8 cellular contexts compared by ENCODE assay signal in the genomic region with DNA sequence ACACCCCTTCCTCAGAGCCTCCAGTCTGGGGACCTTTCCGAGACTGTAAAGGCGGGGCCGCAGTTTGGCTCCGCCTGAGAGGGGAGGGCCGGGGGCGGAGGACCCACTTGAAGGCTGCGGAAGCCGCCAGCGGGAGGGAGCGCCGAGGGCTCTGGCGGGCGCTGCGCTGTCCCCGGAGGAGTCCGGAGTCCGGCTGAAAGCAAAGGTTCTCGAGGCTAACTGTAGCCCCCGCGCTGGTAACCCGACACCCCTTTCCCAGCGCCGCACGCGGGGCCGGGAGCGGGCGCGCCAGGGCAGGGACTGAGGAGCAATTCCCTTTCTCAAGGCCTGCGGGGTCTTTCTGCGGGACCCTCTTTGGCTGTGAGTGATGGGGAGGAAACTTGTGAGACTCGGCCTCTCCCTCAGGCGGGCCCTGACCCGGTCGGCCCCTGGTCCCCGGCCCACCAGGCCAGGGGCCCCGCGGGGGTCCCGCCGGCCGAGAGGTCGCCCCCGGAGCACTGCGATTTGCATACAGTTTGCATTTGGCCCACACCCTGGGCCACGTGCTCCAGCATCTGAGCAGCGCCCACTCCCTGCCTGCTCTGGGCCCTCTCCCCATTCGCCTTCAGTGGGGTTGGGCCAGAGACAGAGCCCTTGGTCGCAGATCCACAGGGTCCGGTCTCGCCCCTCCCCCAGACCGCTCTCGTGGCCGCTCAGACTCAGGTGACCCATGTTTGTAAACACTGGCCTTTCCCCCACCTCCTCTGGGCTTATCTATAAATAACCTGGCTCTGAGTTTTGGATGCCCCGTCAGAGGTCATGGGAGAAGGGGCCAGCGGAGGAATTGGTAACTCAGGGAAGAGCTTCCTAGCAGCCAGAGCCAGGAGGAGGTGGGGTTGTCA. TPM values are rescaled to one million over a fixed set of nuclear protein-coding genes. Genes with fewer than 3 reads are reported as not detected.
DNase-seq lines count a peak whose midpoint lies in the region; ATAC-seq and TF ChIP-seq lines count a peak whose summit lies in the region.

No MANE protein-coding gene starts in this region.

- no peaks in the 10 kb centered on the region for H3K79me2 ChIP-seq in SK-N-SH (ENCODE audit: insufficient read depth)

- peak overlapping the region; percentile 53; the same call in 1 of the 2 replicates for H3K9ac ChIP-seq in SK-N-SH

- H3K36me3 Mint-ChIP-seq in CD4-positive, alpha-beta memory T cell = no peaks in the 10 kb centered on the region
- H3K36me3 Mint-ChIP-seq in osteocyte (ENCODE audit: unreplicated experiment) = peaks cover 3% of the 10 kb centered on the region

- TF ChIP-seq CTCF in SK-N-SH (IDR thresholded peaks at IDR 0.05) (no peak), osteocyte (IDR thresholded peaks at IDR 0.05) (no peak), thoracic aorta (IDR thresholded peaks at IDR 0.05) (no peak)

- DNase-seq in CD4-positive, alpha-beta memory T cell = peak; percentile 52 to 83 (median 70)
- DNase-seq in HT1080 (ENCODE audit: low read depth) (peak; percentile 35), SK-N-SH (peak; percentile 98), head of caudate nucleus (peak in 36 of 42 donors; percentile 4 to 63 (median 31)), osteocyte (ENCODE audit: extremely low spot score, unreplicated experiment) (peak; percentile 90), thoracic aorta (ENCODE audit: low spot score) (peak; percentile 21)
- peak; percentile 83 for DNase-seq in activated naive CD4-positive, alpha-beta T cell treated with anti-CD3 and anti-CD28 coated beads, Interleukin-2, amount 50 U/mL, for 16 hours

- intact Hi-C loops in CD4-positive, alpha-beta memory T cell (cut with micrococcal nuclease) = no loop called here
- intact Hi-C loops in head of caudate nucleus (cut with DNase I) = no loop called here

- POLR2A ChIA-PET in CD4-positive, alpha-beta memory T cell (lab: Charles Lee; ENCODE audit: partially characterized antibody) = no interaction called here
- POLR2A ChIA-PET in SK-N-SH (lab: Yijun Ruan, JAX) = no interaction called here

- H4K20me1 ChIP-seq in SK-N-SH (ENCODE audit: insufficient read depth) = no peaks in the 10 kb centered on the region

- no peak for TF ChIP-seq EP300 in SK-N-SH (IDR thresholded peaks at IDR 0.05; ENCODE audit: borderline replicate concordance in 1 of 2, low read depth in 1 of 2, low read length in 1 of 2)

- ATAC-seq in thoracic aorta (ENCODE audit: insufficient number of reproducible peaks, low FRiP score, low read depth) (no peak), HG02588 (IDR thresholded peaks at IDR 0.05; ENCODE audit: unreplicated experiment) (no peak)

- WGBS in SK-N-SH (ENCODE audit: low lambda C conversion rate) = 14% methylated on average over 23 of the region's 55 CpGs

- H3K4me1 Mint-ChIP-seq in CD4-positive, alpha-beta memory T cell = peaks cover 3 to 13% (median 9%) of the 10 kb centered on the region in 4 donors
- peaks cover 12% of the 10 kb centered on the region for H3K4me1 Mint-ChIP-seq in osteocyte (ENCODE audit: unreplicated experiment)

- no peaks in the 10 kb centered on the region for H3K9me2 ChIP-seq in SK-N-SH

- H3K27me3 ChIP-seq in CD4-positive, alpha-beta memory T cell (ENCODE audit: insufficient read depth, low read length) = peaks cover 5% of the 10 kb centered on the region
- H3K27me3 ChIP-seq in SK-N-SH (ENCODE audit: insufficient read depth) = no peaks in the 10 kb centered on the region; the same call in 1 of the 2 replicates
- H3K27me3 ChIP-seq in thoracic aorta (replicated peaks; ENCODE audit: insufficient read depth) = no peaks in the 10 kb centered on the region

- H3K4me2 ChIP-seq in SK-N-SH = peak overlapping the region; percentile 90

- no peaks in the 10 kb centered on the region for H3K9me3 ChIP-seq in CD4-positive, alpha-beta memory T cell (ENCODE audit: control insufficient read depth in 1 of 2, low read length in 2 of 2)
- no peaks in the 10 kb centered on the region for H3K9me3 ChIP-seq in SK-N-SH
- H3K9me3 ChIP-seq in thoracic aorta = no peaks in the 10 kb centered on the region

- no peak for TF ChIP-seq RAD21 in SK-N-SH (IDR thresholded peaks at IDR 0.05; ENCODE audit: low read length)

- H3K27me3 Mint-ChIP-seq in CD4-positive, alpha-beta memory T cell = peaks cover 11 to 18% of the 10 kb centered on the region in 2 donors
- H3K27me3 Mint-ChIP-seq in osteocyte (ENCODE audit: unreplicated experiment) = peaks cover 10% of the 10 kb centered on the region

- no peak overlapping the region for H3K27ac ChIP-seq in CD4-positive, alpha-beta memory T cell (ENCODE audit: low read depth, low read length)
- no peak overlapping the region for H3K27ac ChIP-seq in SK-N-SH (ENCODE audit: low read depth in 2 of 2, low read length in 1 of 2)
- H3K27ac ChIP-seq in thoracic aorta = no peak overlapping the region

- peak overlapping the region in 1 of 2 donors; percentile 51 for H3K4me3 ChIP-seq in CD4-positive, alpha-beta memory T cell (ENCODE audit: low read length in 2 of 2)
- H3K4me3 ChIP-seq in SK-N-SH (ENCODE audit: low read depth in 2 of 2, low read length in 1 of 2) (peak overlapping the region; percentile 57 to 65), thoracic aorta (peak overlapping the region; percentile 79)

- H3K9me3 Mint-ChIP-seq in CD4-positive, alpha-beta memory T cell = no peaks in the 10 kb centered on the region
- peaks cover 5% of the 10 kb centered on the region for H3K9me3 Mint-ChIP-seq in osteocyte (ENCODE audit: unreplicated experiment)

- H3K36me3 ChIP-seq in CD4-positive, alpha-beta memory T cell (ENCODE audit: insufficient read depth, low read length) = no peaks in the 10 kb centered on the region
- H3K36me3 ChIP-seq in SK-N-SH (replicated peaks in 1 of 2; ENCODE audit: control insufficient read depth in 1 of 2, insufficient read depth in 2 of 2, low read length in 1 of 2) (no peaks in the 10 kb centered on the region), thoracic aorta (no peaks in the 10 kb centered on the region)

- peak overlapping the region; percentile 60 to 91 (median 80) for H3K4me3 Mint-ChIP-seq in CD4-positive, alpha-beta memory T cell
- peak overlapping the region; percentile 77 for H3K4me3 Mint-ChIP-seq in osteocyte (ENCODE audit: unreplicated experiment)

- CTCF ChIA-PET in CD4-positive, alpha-beta memory T cell (lab: Charles Lee; ENCODE audit: partially characterized antibody) = no interaction called here
- CTCF ChIA-PET in SK-N-SH (lab: Yijun Ruan, JAX) = no interaction called here

- H2AFZ ChIP-seq in SK-N-SH (ENCODE audit: low read depth) = peak overlapping the region; percentile 81; the same call in 1 of the 2 replicates

- no peaks in the 10 kb centered on the region for H3F3A ChIP-seq in SK-N-SH (replicated peaks; ENCODE audit: insufficient read depth)

- H3K27ac Mint-ChIP-seq in CD4-positive, alpha-beta memory T cell = peak overlapping the region in 3 of 7 donors; percentile 29 to 82 (median 37)
- no peak overlapping the region for H3K27ac Mint-ChIP-seq in osteocyte (ENCODE audit: unreplicated experiment)

- H3K4me1 ChIP-seq in CD4-positive, alpha-beta memory T cell (ENCODE audit: insufficient read depth, low read length) = peaks cover 10% of the 10 kb centered on the region
- H3K4me1 ChIP-seq in SK-N-SH (ENCODE audit: control insufficient read depth in 1 of 2, insufficient read depth in 2 of 2, low read depth in 1 of 2, low read length in 1 of 2) (peaks cover 0 to 8% of the 10 kb centered on the region in 2 experiments; a peak in 1 of 4 replicates), thoracic aorta (ENCODE audit: control insufficient read depth in 1 of 2, low read depth in 2 of 2) (peaks cover 8 to 22% of the 10 kb centered on the region in 2 donors)

TF ChIP-seq in SK-N-SH, 30 proteins besides CTCF, POLR2A, EP300 and RAD21:
- TF ChIP-seq YY1 (IDR thresholded peaks at IDR 0.05; ENCODE audit: low read depth) = no peak
- TF ChIP-seq, protein P1, sequence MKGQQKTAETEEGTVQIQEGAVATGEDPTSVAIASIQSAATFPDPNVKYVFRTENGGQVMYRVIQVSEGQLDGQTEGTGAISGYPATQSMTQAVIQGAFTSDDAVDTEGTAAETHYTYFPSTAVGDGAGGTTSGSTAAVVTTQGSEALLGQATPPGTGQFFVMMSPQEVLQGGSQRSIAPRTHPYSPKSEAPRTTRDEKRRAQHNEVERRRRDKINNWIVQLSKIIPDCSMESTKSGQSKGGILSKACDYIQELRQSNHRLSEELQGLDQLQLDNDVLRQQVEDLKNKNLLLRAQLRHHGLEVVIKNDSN (IDR thresholded peaks at IDR 0.05; ENCODE audit: borderline replicate concordance, low read depth) = 0 out of 2 replicates have a peak, but pooled peaks have one; percentile 12
- TF ChIP-seq, protein P2, sequence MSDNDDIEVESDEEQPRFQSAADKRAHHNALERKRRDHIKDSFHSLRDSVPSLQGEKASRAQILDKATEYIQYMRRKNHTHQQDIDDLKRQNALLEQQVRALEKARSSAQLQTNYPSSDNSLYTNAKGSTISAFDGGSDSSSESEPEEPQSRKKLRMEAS (IDR thresholded peaks at IDR 0.05; ENCODE audit: low read depth) = peak; percentile 60; the same call in 1 of the 2 replicates
TF ChIP-seq in SK-N-SH: peak in this region for 2.

RNA-seq across cellular contexts. Expression of a gene that starts 0.5 kb away (rescaled TPM):
- total RNA-seq in CD4-positive, alpha-beta memory T cell = not detected
- polyA plus RNA-seq in CD4-positive, alpha-beta memory T cell = not detected
- total RNA-seq in HT1080 (2014; rRNA removed; shearing (Covaris generic)) = not detected in 2 replicates
- polyA plus RNA-seq in HT1080 (2015; cell fraction: cytosol; rRNA removed) = not detected in 2 replicates
- not detected in 2 replicates for polyA plus RNA-seq in HT1080 (2015; cell fraction: nucleus; rRNA removed)
- 0.58 and 0.59 TPM in 2 replicates for polyA plus RNA-seq in SK-N-SH (2012; rRNA removed)
- 0.17 and 0.46 TPM in 2 replicates for polyA plus RNA-seq in SK-N-SH (2012; cell fraction: cytosol; rRNA removed)
- 0.60 and 0.63 TPM in 2 replicates for polyA plus RNA-seq in SK-N-SH (2012; cell fraction: nucleus; rRNA removed)
- 0.38 and 0.57 TPM in 2 replicates for total RNA-seq in osteocyte
- not detected for total RNA-seq in thoracic aorta

RNA-seq across cellular contexts. Expression of a gene that starts 2.6 kb away (rescaled TPM):
- not detected for total RNA-seq in CD4-positive, alpha-beta memory T cell
- not detected for polyA plus RNA-seq in CD4-positive, alpha-beta memory T cell
- total RNA-seq in HT1080 (2014; rRNA removed; shearing (Covaris generic)) = not detected in 2 replicates
- not detected in 2 replicates for polyA plus RNA-seq in HT1080 (2015; cell fraction: cytosol; rRNA removed)
- not detected in 2 replicates for polyA plus RNA-seq in HT1080 (2015; cell fraction: nucleus; rRNA removed)
- polyA plus RNA-seq in SK-N-SH (2012; rRNA removed) = not detected in 2 replicates
- polyA plus RNA-seq in SK-N-SH (2012; cell fraction: cytosol; rRNA removed) = not detected in 2 replicates
- polyA plus RNA-seq in SK-N-SH (2012; cell fraction: nucleus; rRNA removed) = not detected in 2 replicates
- total RNA-seq in osteocyte (not detected in 2 replicates), thoracic aorta (not detected)

RNA-seq across cellular contexts. Expression of a gene that starts 28.9 kb away (rescaled TPM):
- 1 to 10 TPM; 4.6 to 5.5 TPM for total RNA-seq in CD4-positive, alpha-beta memory T cell
- polyA plus RNA-seq in CD4-positive, alpha-beta memory T cell = under 1 TPM in 1 of 2 donors, not detected in 1; 0.11 TPM
- 0.43 and 2.5 TPM in 2 replicates for total RNA-seq in HT1080 (2014; rRNA removed; shearing (Covaris generic))
- 0.10 and 0.28 TPM in 2 replicates for polyA plus RNA-seq in HT1080 (2015; cell fraction: cytosol; rRNA removed)
- polyA plus RNA-seq in HT1080 (2015; cell fraction: nucleus; rRNA removed) = 2.0 and 2.7 TPM in 2 replicates
- polyA plus RNA-seq in SK-N-SH (2012; rRNA removed) = 1.1 TPM in 2 replicates
- 0.21 and 0.37 TPM in 2 replicates for polyA plus RNA-seq in SK-N-SH (2012; cell fraction: cytosol; rRNA removed)
- 6.0 and 6.3 TPM in 2 replicates for polyA plus RNA-seq in SK-N-SH (2012; cell fraction: nucleus; rRNA removed)
- 0.94 and 1.1 TPM in 2 replicates for total RNA-seq in osteocyte
- total RNA-seq in thoracic aorta = 1 to 10 TPM in 1 of 2 donors, not detected in 1; 1.8 TPM

Comparison
In these comparisons a context has a peak if more than half of its experiments do, and no peak if none do; other contexts are left out.
1. DNase-seq: peak in every context shown above with its lines; median percentile 98 in SK-N-SH; 90 in osteocyte; 83 in activated naive CD4-positive, alpha-beta T cell treated with anti-CD3 and anti-CD28 coated beads, Interleukin-2, amount 50 U/mL, for 16 hours; 70 in CD4-positive, alpha-beta memory T cell; 35 in HT1080; 31 in head of caudate nucleus; 21 in thoracic aorta.